In genomic region chr12:111841236-111841749, GRCh38 we compare ENCODE assay signal across 8 cellular contexts. TPM values are rescaled to one million over a fixed set of nuclear protein-coding genes. Genes with fewer than 3 reads are reported as not detected.
DNase-seq lines count a peak whose midpoint lies in the region; ATAC-seq and TF ChIP-seq lines count a peak whose summit lies in the region.

No MANE protein-coding gene starts in this region.

- peaks cover 4% of the 10 kb centered on the region for H3K4me1 ChIP-seq in HAP-1
- H3K4me1 ChIP-seq in ovary (ENCODE audit: insufficient read depth): peaks cover 4% of the 10 kb centered on the region

- WGBS in ovary, 3 donors: 0 to 1% (median 0%) methylated on average over 13 of the region's 13 CpGs

- no peak for TF ChIP-seq EP300 in ovary (IDR thresholded peaks at IDR 0.05)

- H3K27ac ChIP-seq in ovary: peak overlapping the region; percentile 94 to 96

- H3K36me3 ChIP-seq in HAP-1 (replicated peaks) (peaks cover 37% of the 10 kb centered on the region), ovary (no peaks in the 10 kb centered on the region)

- TF ChIP-seq POLR2A in ovary (IDR thresholded peaks at IDR 0.05): no peak

- H3K4me3 ChIP-seq in HAP-1 (peak overlapping the region; percentile 56), epithelial cell of esophagus (ENCODE audit: low read length) (peak overlapping the region; percentile 69), ovary (peak overlapping the region; percentile 70)

- TF ChIP-seq CTCF in epithelial cell of esophagus (IDR thresholded peaks at IDR 0.05; ENCODE audit: insufficient read depth, low read depth, low read length, missing control alignments) (no peak), ovary (IDR thresholded peaks at IDR 0.05) (no peak)

- in situ Hi-C loops in HAP-1 (cut with MboI; ENCODE audit: low sequenced_read_pairs): no loop called here

- H3K27me3 ChIP-seq in HAP-1 (ENCODE audit: low read depth) (no peaks in the 10 kb centered on the region), ovary (no peaks in the 10 kb centered on the region)

- ATAC-seq in HG02840 (IDR thresholded peaks at IDR 0.05; ENCODE audit: low FRiP score, unreplicated experiment): no peak

- H3K9me3 ChIP-seq in HAP-1 (no peaks in the 10 kb centered on the region), ovary (no peaks in the 10 kb centered on the region)

- DNase-seq in COLO829 (ENCODE audit: low spot score) (peak; percentile 27), HAP-1 (ENCODE audit: low spot score in 2 of 2) (no peak), RPMI7951 (ENCODE audit: low read depth) (peak; percentile 7), epithelial cell of esophagus (ENCODE audit: low read depth) (peak; percentile 30), ovary (no peak), mucosa of gallbladder (ENCODE audit: low spot score) (no peak)
- no peak for DNase-seq in activated CD8-positive, alpha-beta memory T cell treated with anti-CD3 and anti-CD28 coated beads, Interleukin-2, amount 50 U/mL, for 48 hours

- intact Hi-C loops in ovary (cut with DNase I): no loop called here

RNA-seq across cellular contexts. Expression of gene MAPKAPK5, which starts 0.7 kb away (rescaled TPM):
- 25.2 and 26.8 TPM in 2 replicates for total RNA-seq in RPMI7951 (2014; rRNA removed; shearing (Covaris generic))
- 10 to 100 TPM; 35.6 to 52.5 (median 39.0) TPM for total RNA-seq in ovary
- polyA plus RNA-seq in ovary: 10 to 100 TPM; 20.0 to 21.8 TPM
- 35.8 TPM for total RNA-seq in mucosa of gallbladder

Comparison
In these comparisons a context has a peak if more than half of its experiments do, and no peak if none do; other contexts are left out.
1. DNase-seq: peak in COLO829 (single experiment), RPMI7951 (single experiment) and epithelial cell of esophagus (single experiment); none in HAP-1 (0 of 2), ovary (0 of 5), mucosa of gallbladder (single experiment) and activated CD8-positive, alpha-beta memory T cell treated with anti-CD3 and anti-CD28 coated beads, Interleukin-2, amount 50 U/mL, for 48 hours (single experiment).
2. Peak in every context shown above with its lines, with median percentiles within 50 percentile points of each other: H3K4me3 ChIP-seq.